Comparison of ENCODE assay signal across 6 cellular contexts in genomic region chr10:14071956-14072355, GRCh38.
"Had no signal": no experiment of that assay in that cellular context is flagged by ENCODE, and none has a peak within 500 bp of the region (broad histone marks: within the 10 kb centered on the region; RNA-seq: fewer than 3 reads in every experiment).

No MANE protein-coding gene starts in this region.

- H3K4me3 Mint-ChIP-seq: GM23338, H9, IgD-negative memory B cell had no signal

- ATAC-seq: GM23338 had no signal

- H3K27ac ChIP-seq: KMS-11 had no signal

- H3K4me3 ChIP-seq: GM23338 had no signal

- DNase-seq: H9, HCEC 1CT, KBM-7 had no signal

- H3K9me3 Mint-ChIP-seq: GM23338 had no signal

- H3K27ac Mint-ChIP-seq: GM23338, IgD-negative memory B cell had no signal
